Comparison of ENCODE assay signal across 8 cellular contexts in genomic region chr6:88870728-88871330, GRCh38.
DNase-seq lines count a peak whose midpoint lies in the region; ATAC-seq, FAIRE-seq and TF ChIP-seq lines count a peak whose summit lies in the region.

No MANE protein-coding gene starts in this region.

- H3K79me2 ChIP-seq in GM23248 (ENCODE audit: insufficient read depth) = peaks cover 6% of the 10 kb centered on the region; the same call in 1 of the 2 replicates

- H3K4me1 Mint-ChIP-seq in Calu3 (ENCODE audit: low read depth, unreplicated experiment) = peaks cover 14% of the 10 kb centered on the region
- peaks cover 25% of the 10 kb centered on the region for H3K4me1 Mint-ChIP-seq in activated T-cell treated with anti-CD3 and anti-CD28 coated beads, Interleukin-2, amount 50 U/mL, for 72 hours (ENCODE audit: low read depth)

- H3K9me3 Mint-ChIP-seq in Calu3 (ENCODE audit: low read depth, unreplicated experiment) = no peaks in the 10 kb centered on the region
- no peaks in the 10 kb centered on the region for H3K9me3 Mint-ChIP-seq in activated T-cell treated with anti-CD3 and anti-CD28 coated beads, Interleukin-2, amount 50 U/mL, for 72 hours

- H3K9me2 ChIP-seq in GM23248 (ENCODE audit: insufficient read depth) = no peaks in the 10 kb centered on the region

- H3K36me3 Mint-ChIP-seq in Calu3 (ENCODE audit: insufficient read depth, unreplicated experiment) = no peaks in the 10 kb centered on the region
- H3K36me3 Mint-ChIP-seq in activated T-cell treated with anti-CD3 and anti-CD28 coated beads, Interleukin-2, amount 50 U/mL, for 72 hours (ENCODE audit: insufficient read depth in 2 of 2) = no peaks in the 10 kb centered on the region

- DNase-seq in Calu3 (peak; percentile 56), GM23248 (peak; percentile 70), NCI-H460 (ENCODE audit: extremely low read depth, low read depth) (peak; percentile 52), left cardiac atrium (peak; percentile 22), small intestine (peak; percentile 73), cortex of kidney (lab: John Stamatoyannopoulos, UW) (no peak)
- peak; percentile 33 to 40 for DNase-seq in activated T-cell treated with anti-CD3 and anti-CD28 coated beads, Interleukin-2, amount 50 U/mL, for 72 hours

- H3K27ac ChIP-seq in GM23248 (no peak overlapping the region), small intestine (ENCODE audit: low read depth in 1 of 2, low read length in 1 of 2) (no peak overlapping the region)

- H2AFZ ChIP-seq in GM23248 = no peak overlapping the region

- H3K27me3 Mint-ChIP-seq in Calu3 (ENCODE audit: unreplicated experiment) = no peaks in the 10 kb centered on the region
- no peaks in the 10 kb centered on the region for H3K27me3 Mint-ChIP-seq in activated T-cell treated with anti-CD3 and anti-CD28 coated beads, Interleukin-2, amount 50 U/mL, for 72 hours (ENCODE audit: low read depth)

- CTCF ChIA-PET in Calu3 (lab: Charles Lee) = interaction anchor here (0.8 kb wide), 1 partner anchor 8 kb away, joined by 3 read pairs; no protein-coding TSS in a partner anchor

- intact Hi-C loops in Calu3 (cut with micrococcal nuclease; ENCODE audit: unreplicated experiment) (loop anchor here (2.0 to 5.0 kb wide), 3 partner anchors 378 to 1039 kb away; no protein-coding TSS in a partner anchor), left cardiac atrium (cut with DNase I) (loop anchor here (5.0 to 10.0 kb wide), 2 partner anchors 936 to 939 kb away; no protein-coding TSS in a partner anchor)

- in situ Hi-C loops in GM23248 (cut with MboI) = loop anchor here (25.0 kb wide), 1 partner anchor 934 kb away; no protein-coding TSS in a partner anchor

- no peaks in the 10 kb centered on the region for H3K36me3 ChIP-seq in GM23248 (ENCODE audit: low read depth)
- no peaks in the 10 kb centered on the region for H3K36me3 ChIP-seq in small intestine (ENCODE audit: control insufficient read depth in 2 of 2, insufficient read depth in 2 of 2, low read length in 2 of 2)

- H3K4me3 ChIP-seq in GM23248 (no peak overlapping the region), small intestine (ENCODE audit: low read depth in 1 of 2, low read length in 2 of 2) (no peak overlapping the region)

- H3K27me3 ChIP-seq in GM23248 (replicated peaks; ENCODE audit: insufficient read depth) (no peaks in the 10 kb centered on the region), small intestine (ENCODE audit: control insufficient read depth in 2 of 2, insufficient read depth in 2 of 2, low read length in 2 of 2) (no peaks in the 10 kb centered on the region)

- peaks cover 14% of the 10 kb centered on the region; the same call in 1 of the 2 replicates for H3F3A ChIP-seq in GM23248 (ENCODE audit: insufficient read depth)

- no TSS peak for BruUV-seq in Calu3 (replicated peaks; lab: Mats Ljungman, UMichigan)

- H3K9ac ChIP-seq in GM23248 = no peak overlapping the region

- no peak overlapping the region for H3K4me3 Mint-ChIP-seq in Calu3 (ENCODE audit: low read depth, unreplicated experiment)
- no peak overlapping the region for H3K4me3 Mint-ChIP-seq in activated T-cell treated with anti-CD3 and anti-CD28 coated beads, Interleukin-2, amount 50 U/mL, for 72 hours

- no peak for ATAC-seq in activated T-cell treated with anti-CD3 and anti-CD28 coated beads, Interleukin-2, amount 50 U/mL, for 72 hours (replicated peaks in 1 of 2)
- peak in 1 of 2 donors; percentile 27 for ATAC-seq in left cardiac atrium
- ATAC-seq in HG02885 (IDR thresholded peaks at IDR 0.05; ENCODE audit: poor library complexity, unreplicated experiment) = no peak

- no peak overlapping the region for H3K27ac Mint-ChIP-seq in Calu3 (ENCODE audit: unreplicated experiment)
- no peak overlapping the region for H3K27ac Mint-ChIP-seq in activated T-cell treated with anti-CD3 and anti-CD28 coated beads, Interleukin-2, amount 50 U/mL, for 72 hours

- WGBS in GM23248 (ENCODE audit: low coverage in 1 of 2, low lambda C conversion rate in 2 of 2, missing lambda C conversion rate in 2 of 2), 2 experiments = 0 to 6% methylated on average over 1 of the region's 1 CpG
- WGBS in small intestine, 3 donors = 3 to 4% (median 4%) methylated on average over 1 of the region's 1 CpG

- no peak overlapping the region for H3K4me2 ChIP-seq in GM23248 (ENCODE audit: unreplicated experiment)

- peaks cover 31% of the 10 kb centered on the region for H3K4me1 ChIP-seq in GM23248 (ENCODE audit: insufficient read depth)
- H3K4me1 ChIP-seq in small intestine (ENCODE audit: control insufficient read depth in 2 of 2, insufficient read depth in 1 of 2, low read depth in 1 of 2, low read length in 1 of 2) = no peaks in the 10 kb centered on the region

- no peaks in the 10 kb centered on the region for H3K9me3 ChIP-seq in GM23248 (ENCODE audit: low read depth)
- H3K9me3 ChIP-seq in small intestine (ENCODE audit: control insufficient read depth, low read depth) = no peaks in the 10 kb centered on the region

- no peak for TF ChIP-seq CTCF in Calu3 (IDR thresholded peaks at IDR 0.05; ENCODE audit: unreplicated experiment)

- no peaks in the 10 kb centered on the region for H4K20me1 ChIP-seq in GM23248 (ENCODE audit: insufficient read depth)

- peak; percentile 90 for FAIRE-seq in small intestine (lab: Jason Lieb, UNC)
